8 cellular contexts compared by ENCODE assay signal in the genomic region with DNA sequence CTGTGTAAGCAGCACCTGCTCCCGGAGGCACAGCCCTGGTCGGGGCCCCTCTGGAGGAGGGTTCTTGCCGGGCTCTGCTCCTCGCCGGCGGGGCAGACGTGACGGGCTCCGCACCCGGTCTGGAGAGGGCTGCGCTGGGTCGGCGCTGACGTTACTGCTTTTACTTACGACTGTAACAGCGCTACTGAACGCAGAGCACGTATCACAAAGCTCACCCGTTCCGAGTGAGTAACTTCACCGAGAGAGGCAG. TPM values are rescaled to one million over a fixed set of nuclear protein-coding genes. Genes with fewer than 3 reads are reported as not detected.
A peak's percentile ranks its signal among the peaks of the same experiment; 100 is the strongest.
DNase-seq lines count a peak whose midpoint lies in the region; ATAC-seq, FAIRE-seq and TF ChIP-seq lines count a peak whose summit lies in the region.

No MANE protein-coding gene starts in this region.

- H3K4me2 ChIP-seq in MM.1S (ENCODE audit: low read depth, low read length) (peak overlapping the region; percentile 91), parathyroid adenoma (ENCODE audit: low read length) (peak overlapping the region; percentile 62)

- H4K20me1 ChIP-seq in MM.1S (ENCODE audit: insufficient read depth, low read length): no peaks in the 10 kb centered on the region

- H3F3A ChIP-seq in MM.1S (ENCODE audit: insufficient read depth, low read length): peaks cover 9% of the 10 kb centered on the region; the same call in 1 of the 2 replicates

- H3K4me3 Mint-ChIP-seq in Caco-2 (ENCODE audit: unreplicated experiment): peak overlapping the region; percentile 75

- no peak for FAIRE-seq in frontal cortex (lab: Jason Lieb, UNC)

- H3K79me2 ChIP-seq in MM.1S (ENCODE audit: low read length) (peaks cover 53% of the 10 kb centered on the region), parathyroid adenoma (peaks cover 11% of the 10 kb centered on the region)

- H3K4me3 ChIP-seq in Caco-2 (ENCODE audit: low read depth, low read length) (peak overlapping the region; percentile 77), MM.1S (ENCODE audit: low read length) (peak overlapping the region; percentile 99), fibroblast of mammary gland (ENCODE audit: control insufficient read depth, low read depth, low read length) (peak overlapping the region; percentile 76), parathyroid adenoma (ENCODE audit: low read depth, low read length) (peak overlapping the region; percentile 94)

- peaks cover 40% of the 10 kb centered on the region for H3K36me3 Mint-ChIP-seq in Caco-2 (ENCODE audit: insufficient read depth, unreplicated experiment)

- no peaks in the 10 kb centered on the region for H3K9me3 Mint-ChIP-seq in Caco-2 (ENCODE audit: unreplicated experiment)

- no peaks in the 10 kb centered on the region for H3K27me3 Mint-ChIP-seq in Caco-2 (ENCODE audit: insufficient read depth, unreplicated experiment)

- no TSS peak for BruUV-seq in Caco-2 (replicated peaks; lab: Mats Ljungman, UMichigan)

- no peaks in the 10 kb centered on the region for H3K9me2 ChIP-seq in MM.1S (replicated peaks; ENCODE audit: insufficient read depth, low read length)

- ATAC-seq in GM21515 (IDR thresholded peaks at IDR 0.05; ENCODE audit: unreplicated experiment) (peak; percentile 14), HG02798 (IDR thresholded peaks at IDR 0.05; ENCODE audit: poor library complexity, unreplicated experiment) (no peak)

- intact Hi-C loops in Caco-2 (cut with micrococcal nuclease; ENCODE audit: unreplicated experiment): loop anchor here (2.0 to 5.0 kb wide), 2 partner anchors 48 to 61 kb away; partner anchors contain the start of genes CAPN15 and METTL26

- H3K9me3 ChIP-seq in Caco-2 (no peaks in the 10 kb centered on the region), MM.1S (replicated peaks; ENCODE audit: insufficient read depth, low read length) (no peaks in the 10 kb centered on the region), parathyroid adenoma (ENCODE audit: control insufficient read depth, low read length) (no peaks in the 10 kb centered on the region)

- no peaks in the 10 kb centered on the region; the same call in 1 of the 2 replicates for H3K36me3 ChIP-seq in Caco-2 (ENCODE audit: control insufficient read depth, insufficient read depth, low read length)
- H3K36me3 ChIP-seq in MM.1S (replicated peaks; ENCODE audit: insufficient read depth, low read length): no peaks in the 10 kb centered on the region
- no peaks in the 10 kb centered on the region for H3K36me3 ChIP-seq in parathyroid adenoma (ENCODE audit: control insufficient read depth, insufficient read depth, low read length)

- DNase-seq in Caco-2: peak in 1 of 2 experiments; percentile 60
- DNase-seq in MM.1S: peak; percentile 53
- DNase-seq in activated T-cell treated with anti-CD3 and anti-CD28 coated beads, Interleukin-2, amount 50 U/mL, for 1 hour: peak; percentile 69
- DNase-seq in fibroblast of mammary gland (ENCODE audit: low read depth): peak; percentile 72
- no peak for DNase-seq in frontal cortex (ENCODE audit: low spot score in 2 of 2)

- peak overlapping the region; percentile 17; the same call in 1 of the 2 replicates for H2AFZ ChIP-seq in MM.1S (ENCODE audit: low read length)
- H2AFZ ChIP-seq in parathyroid adenoma: peak overlapping the region; percentile 91

- peak overlapping the region; percentile 95 for H3K27ac Mint-ChIP-seq in Caco-2 (ENCODE audit: unreplicated experiment)

- no peaks in the 10 kb centered on the region for H3K27me3 ChIP-seq in Caco-2 (replicated peaks; ENCODE audit: control insufficient read depth, insufficient read depth, low read length)
- H3K27me3 ChIP-seq in MM.1S (replicated peaks; ENCODE audit: insufficient read depth, low read length): no peaks in the 10 kb centered on the region
- no peaks in the 10 kb centered on the region for H3K27me3 ChIP-seq in parathyroid adenoma (ENCODE audit: control insufficient read depth, insufficient read depth, low read length)

- peaks cover 21% of the 10 kb centered on the region for H3K4me1 Mint-ChIP-seq in Caco-2 (ENCODE audit: low read depth, unreplicated experiment)

- H3K27ac ChIP-seq in MM.1S (ENCODE audit: low read length): peak overlapping the region; percentile 99
- peak overlapping the region; percentile 56 for H3K27ac ChIP-seq in parathyroid adenoma

- POLR2A ChIA-PET in Caco-2 (lab: Charles Lee): no interaction called here

- CTCF ChIA-PET in Caco-2 (lab: Charles Lee): no interaction called here

- H3K4me1 ChIP-seq in Caco-2 (peaks cover 23% of the 10 kb centered on the region), MM.1S (ENCODE audit: low read length) (peaks cover 8% of the 10 kb centered on the region), parathyroid adenoma (peaks cover 32% of the 10 kb centered on the region)

- H3K9ac ChIP-seq in MM.1S (ENCODE audit: low read length) (peak overlapping the region; percentile 97), parathyroid adenoma (peak overlapping the region; percentile 11)

- TF ChIP-seq CTCF in Caco-2 (IDR thresholded peaks at IDR 0.05; ENCODE audit: insufficient read depth in 1 of 2, low read depth in 1 of 2, low read length in 1 of 2, severe bottlenecking in 1 of 2, unreplicated experiment in 1 of 2) (no peak), MM.1S (IDR thresholded peaks at IDR 0.05; ENCODE audit: low read length) (no peak), fibroblast of mammary gland (conservative IDR thresholded peaks at IDR 0.05; ENCODE audit: control insufficient read depth, insufficient read depth, low read depth, low read length) (no peak), parathyroid adenoma (IDR thresholded peaks at IDR 0.05) (no peak)

RNA-seq across cellular contexts. Expression of gene RAB40C, which starts 1.3 kb away (rescaled TPM):
- 18.7 and 19.1 TPM in 2 replicates for total RNA-seq in Caco-2 (2022)
- 25.3 TPM for total RNA-seq in frontal cortex

RNA-seq across cellular contexts. Expression of gene PIGQ, which starts 18.8 kb away (rescaled TPM):
- total RNA-seq in Caco-2 (2022) (45.3 and 45.8 TPM in 2 replicates), frontal cortex (16.7 TPM)

RNA-seq across cellular contexts. Expression of gene NHLRC4, which starts 21.8 kb away (rescaled TPM):
- total RNA-seq in Caco-2 (2022) (not detected in 2 replicates), frontal cortex (0.41 TPM)

RNA-seq across cellular contexts. Expression of gene PRR35, which starts 28.4 kb away (rescaled TPM):
- total RNA-seq in Caco-2 (2022): 0.14 TPM in 1 of 2 replicates, not detected in the other
- total RNA-seq in frontal cortex: not detected

RNA-seq across cellular contexts. Expression of gene WFIKKN1, which starts 42.2 kb away (rescaled TPM):
- total RNA-seq in Caco-2 (2022) (0.39 and 0.54 TPM in 2 replicates), frontal cortex (0.41 TPM)

Comparison
In these comparisons a context has a peak if more than half of its experiments do, and no peak if none do; other contexts are left out.
1. DNase-seq: peak in MM.1S (single experiment), activated T-cell treated with anti-CD3 and anti-CD28 coated beads, Interleukin-2, amount 50 U/mL, for 1 hour (single experiment) and fibroblast of mammary gland (single experiment); none in frontal cortex (0 of 2).
2. Peak in every context shown above with its lines, with median percentiles within 50 percentile points of each other: H3K4me3 ChIP-seq.